Comparison of ENCODE assay signal across 9 cellular contexts in genomic region chr15:70475439-70475781, GRCh38.
DNase-seq lines count a peak whose midpoint lies in the region; ATAC-seq and TF ChIP-seq lines count a peak whose summit lies in the region.
"Had no signal": no experiment of that assay in that cellular context is flagged by ENCODE, and none has a peak within 500 bp of the region (broad histone marks: within the 10 kb centered on the region; RNA-seq: fewer than 3 reads in every experiment).

No MANE protein-coding gene starts in this region.

- H3K4me1 ChIP-seq in HCT116 (ENCODE audit: control insufficient read depth in 1 of 2, insufficient read depth in 2 of 2, low read length in 2 of 2) (peaks cover 26 to 38% of the 10 kb centered on the region in 2 experiments), esophagus muscularis mucosa (peaks cover 7 to 37% (median 24%) of the 10 kb centered on the region in 4 donors), smooth muscle cell (ENCODE audit: low read depth) (no peaks in the 10 kb centered on the region), Karpas-422 (ENCODE audit: low read length) (peaks cover 32% of the 10 kb centered on the region)

- H3K27ac ChIP-seq in HCT116 (ENCODE audit: low read depth, low read length) (peak overlapping the region; percentile 88), esophagus muscularis mucosa (replicated peaks in 1 of 4) (peak overlapping the region; percentile 19 to 84 (median 74)), smooth muscle cell (ENCODE audit: low read depth) (peak overlapping the region; percentile 71), Karpas-422 (ENCODE audit: low read length) (no peak overlapping the region)

- no TSS peak for BruUV-seq in HCT116 (replicated peaks; lab: Mats Ljungman, UMichigan)

- H3K4me3 ChIP-seq in HCT116 (replicated peaks in 1 of 2; ENCODE audit: low read depth in 1 of 2, low read length in 2 of 2) (peak overlapping the region; percentile 19 to 48), esophagus muscularis mucosa (peak overlapping the region; percentile 20 to 44 (median 26)), smooth muscle cell (no peak overlapping the region), Karpas-422 (ENCODE audit: low read length) (no peak overlapping the region)

- H3K9ac ChIP-seq in HCT116 (ENCODE audit: low read length): peak overlapping the region; percentile 45
- peak overlapping the region; percentile 66 for H3K9ac ChIP-seq in smooth muscle cell (ENCODE audit: low read depth)
- H3K9ac ChIP-seq in Karpas-422 (ENCODE audit: low read length): no peak overlapping the region

- DNase-seq in HCT116 (ENCODE audit: low read depth, low spot score): no peak
- DNase-seq in SK-MEL-5 (ENCODE audit: low read depth, low spot score): peak; percentile 35
- no peak for DNase-seq in esophagus muscularis mucosa (ENCODE audit: extremely low spot score)
- DNase-seq in smooth muscle cell (lab: John Stamatoyannopoulos, UW; ENCODE audit: unreplicated experiment): no peak
- no peak for DNase-seq in Karpas-422
- DNase-seq in GM13976 (ENCODE audit: low spot score): no peak
- DNase-seq in COLO668 (lab: John Stamatoyannopoulos, UW; ENCODE audit: unreplicated experiment): no peak
- DNase-seq in occipital lobe (lab: John Stamatoyannopoulos, UW): no peak
- DNase-seq: NCI-H2227 treated with DMSO at 0.1 percent for 48 hours had no signal

- RAD21 ChIA-PET in HCT116 (lab: Charles Lee; ENCODE audit: low non-redundant PET in 1 of 2, low total read pairs in 2 of 2, uncharacterized antibody in 2 of 2, unreplicated experiment in 2 of 2): interaction anchor here in 1 of 2 experiments (0.5 kb wide), 1 partner anchor 38 kb away, joined by 3 read pairs; no protein-coding TSS in a partner anchor

- H2AFZ ChIP-seq in HCT116 (ENCODE audit: low read depth, low read length, poor library complexity, severe bottlenecking): peak overlapping the region; percentile 88
- H2AFZ ChIP-seq in smooth muscle cell (ENCODE audit: low read depth): peak overlapping the region; percentile 36
- H2AFZ ChIP-seq in Karpas-422 (ENCODE audit: low read length): no peak overlapping the region

- H3K36me3 ChIP-seq in HCT116 (ENCODE audit: control insufficient read depth in 1 of 2, insufficient read depth in 2 of 2, low read length in 2 of 2): no peaks in the 10 kb centered on the region
- no peaks in the 10 kb centered on the region for H3K36me3 ChIP-seq in esophagus muscularis mucosa
- H3K36me3 ChIP-seq in smooth muscle cell (ENCODE audit: low read depth): no peaks in the 10 kb centered on the region
- no peaks in the 10 kb centered on the region for H3K36me3 ChIP-seq in Karpas-422 (ENCODE audit: insufficient read depth, low read length)

- CTCF ChIA-PET in HCT116 (lab: Charles Lee): interaction anchor here (1.0 to 2.0 kb wide), 5 partner anchors 9 to 999 kb away, joined by 3 to 19 read pairs (median 4); no protein-coding TSS in a partner anchor

- POLR2A ChIA-PET in HCT116 (lab: Charles Lee): interaction anchor here (1.1 to 1.2 kb wide), 2 partner anchors 11 to 29 kb away, joined by 3 to 4 read pairs; no protein-coding TSS in a partner anchor

- peaks cover 3% of the 10 kb centered on the region; the same call in 1 of the 2 replicates for H3K27me3 ChIP-seq in HCT116 (ENCODE audit: insufficient read depth, low read length)
- peaks cover 0 to 5% (median 0%) of the 10 kb centered on the region in 4 donors for H3K27me3 ChIP-seq in esophagus muscularis mucosa
- no peaks in the 10 kb centered on the region for H3K27me3 ChIP-seq in smooth muscle cell (ENCODE audit: low read depth)
- no peaks in the 10 kb centered on the region for H3K27me3 ChIP-seq in Karpas-422 (ENCODE audit: low read length)

- H3F3A ChIP-seq in smooth muscle cell (ENCODE audit: low read depth): no peaks in the 10 kb centered on the region

- no peaks in the 10 kb centered on the region for H3K79me2 ChIP-seq in HCT116 (ENCODE audit: insufficient read depth, low read length)
- no peaks in the 10 kb centered on the region for H3K79me2 ChIP-seq in smooth muscle cell (ENCODE audit: low read depth)
- no peaks in the 10 kb centered on the region for H3K79me2 ChIP-seq in Karpas-422 (ENCODE audit: low read length)

- ATAC-seq in HCT116: peak; percentile 39

- in situ Hi-C loops in SK-MEL-5 (cut with HindIII; ENCODE audit: low pct_unique_long_range_greater_than_20kb, low sequenced_read_pairs): no loop called here
- in situ Hi-C loops in GM13976 (cut with MboI; ENCODE audit: low sequenced_read_pairs, unreplicated experiment): loop anchor here (25.0 kb wide), 2 partner anchors 738 to 988 kb away; no protein-coding TSS in a partner anchor

- TF ChIP-seq POLR2A in HCT116 (IDR thresholded peaks at IDR 0.05; ENCODE audit: borderline replicate concordance, extremely low read depth, insufficient read depth, insufficient read length) (no peak), esophagus muscularis mucosa (IDR thresholded peaks at IDR 0.05; ENCODE audit: low read depth) (no peak)

- peak overlapping the region; percentile 82 for H3K4me2 ChIP-seq in HCT116 (ENCODE audit: low read length)
- H3K4me2 ChIP-seq in smooth muscle cell: peak overlapping the region; percentile 44
- H3K4me2 ChIP-seq in Karpas-422 (ENCODE audit: low read depth, low read length, poor library complexity, severe bottlenecking): no peak overlapping the region

- intact Hi-C loops in HCT116 (cut with micrococcal nuclease): no loop called here
- intact Hi-C loops in esophagus muscularis mucosa (cut with DNase I): no loop called here

- no peak for TF ChIP-seq RAD21 in HCT116 (IDR thresholded peaks at IDR 0.05; ENCODE audit: low read depth)

- H4K20me1 ChIP-seq in HCT116 (ENCODE audit: insufficient read depth): no peaks in the 10 kb centered on the region
- no peaks in the 10 kb centered on the region for H4K20me1 ChIP-seq in smooth muscle cell (ENCODE audit: low read depth)
- H4K20me1 ChIP-seq in Karpas-422 (ENCODE audit: insufficient read depth, low read depth, low read length): no peaks in the 10 kb centered on the region

- TF ChIP-seq EP300 in esophagus muscularis mucosa (IDR thresholded peaks at IDR 0.05): no peak

- TF ChIP-seq CTCF in HCT116 (IDR thresholded peaks at IDR 0.05 in 2 of 3, conservative IDR thresholded peaks at IDR 0.05 in 1 of 3; ENCODE audit: borderline replicate concordance in 1 of 3, insufficient read depth in 1 of 3, low read depth in 2 of 3, low read length in 2 of 3) (no peak), esophagus muscularis mucosa (IDR thresholded peaks at IDR 0.05) (no peak), smooth muscle cell (IDR thresholded peaks at IDR 0.05; ENCODE audit: borderline replicate concordance, insufficient read depth, poor library complexity, severe bottlenecking) (no peak), GM13976 (IDR thresholded peaks at IDR 0.05; ENCODE audit: borderline replicate concordance, control extremely low read depth, extremely low read depth, insufficient read depth, missing control alignments) (no peak)

- H3K9me3 ChIP-seq in HCT116 (ENCODE audit: control insufficient read depth in 1 of 2, insufficient read depth in 1 of 2, low read depth in 1 of 2, low read length in 2 of 2): no peaks in the 10 kb centered on the region
- H3K9me3 ChIP-seq in esophagus muscularis mucosa: no peaks in the 10 kb centered on the region
- no peaks in the 10 kb centered on the region for H3K9me3 ChIP-seq in smooth muscle cell (replicated peaks; ENCODE audit: low read depth)
- no peaks in the 10 kb centered on the region for H3K9me3 ChIP-seq in Karpas-422 (ENCODE audit: low read length)

- 87% methylated on average over 6 of the region's 7 CpGs for WGBS in esophagus muscularis mucosa
- 94% methylated on average over 7 of the region's 7 CpGs for WGBS in smooth muscle cell (ENCODE audit: low lambda C conversion rate)

- no peaks in the 10 kb centered on the region for H3K9me2 ChIP-seq in HCT116 (ENCODE audit: insufficient read depth)
- no peaks in the 10 kb centered on the region for H3K9me2 ChIP-seq in Karpas-422 (replicated peaks; ENCODE audit: insufficient read depth, low read length)

TF ChIP-seq in HCT116, 20 proteins besides CTCF, POLR2A, EP300 and RAD21 (continues in another document):
- TF ChIP-seq YY1 (IDR thresholded peaks at IDR 0.05; ENCODE audit: extremely low read depth, insufficient replicate concordance, low read depth, low read length) (no peak), CEBPB (IDR thresholded peaks at IDR 0.05; ENCODE audit: low read depth) (no peak), SP1 (IDR thresholded peaks at IDR 0.05; ENCODE audit: low read depth) (no peak), EZH2 (IDR thresholded peaks at IDR 0.05) (no peak), EGR1 (IDR thresholded peaks at IDR 0.05; ENCODE audit: low read depth) (no peak), POLR2AphosphoS5 (IDR thresholded peaks at IDR 0.05; ENCODE audit: low read depth, low read length) (no peak), ZNF274 (IDR thresholded peaks at IDR 0.05; ENCODE audit: low read depth, low read length) (no peak), EZH2phosphoT487 (IDR thresholded peaks at IDR 0.05; ENCODE audit: borderline replicate concordance) (no peak), FOSL1 (IDR thresholded peaks at IDR 0.05; ENCODE audit: low read depth) (no peak), REST (IDR thresholded peaks at IDR 0.05; ENCODE audit: low read depth) (no peak)

Comparison
In these comparisons a context has a peak if more than half of its experiments do, and no peak if none do; other contexts are left out.
1. H3K4me3 ChIP-seq: peak in HCT116 (2 of 2) and esophagus muscularis mucosa (4 of 4); none in smooth muscle cell (single experiment) and Karpas-422 (single experiment).